In the genomic region with DNA sequence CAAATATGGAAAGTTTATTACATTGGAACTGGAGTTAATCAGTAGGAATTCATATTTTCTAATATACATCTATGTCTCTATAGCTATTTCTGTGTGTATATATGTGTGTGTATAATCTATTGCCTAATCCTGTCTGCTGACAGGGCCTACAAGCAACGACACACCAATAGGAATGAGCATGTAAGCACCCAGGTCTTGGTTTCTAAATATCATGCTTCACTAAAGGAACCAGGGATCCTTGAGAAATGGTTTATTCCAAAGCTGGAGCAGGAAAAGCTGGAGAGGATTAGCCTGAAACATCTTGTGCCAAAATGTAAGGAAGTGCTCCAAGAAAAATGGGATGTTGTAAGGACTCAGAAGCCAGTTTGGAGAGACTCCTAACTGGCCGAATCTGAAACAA, we compare ENCODE assay signal across 15 cellular contexts. TPM values are rescaled to one million over a fixed set of nuclear protein-coding genes. Genes with fewer than 3 reads are reported as not detected.
DNase-seq lines count a peak whose midpoint lies in the region; ATAC-seq and TF ChIP-seq lines count a peak whose summit lies in the region.
"Had no signal": no experiment of that assay in that cellular context is flagged by ENCODE, and none has a peak within 500 bp of the region (broad histone marks: within the 10 kb centered on the region; RNA-seq: fewer than 3 reads in every experiment).

No MANE protein-coding gene starts in this region.

- H3K4ac ChIP-seq in mesenchymal stem cell (ENCODE audit: low read depth in 1 of 2, low read length in 2 of 2): no peak overlapping the region

- H3K18ac ChIP-seq in mesenchymal stem cell (ENCODE audit: low read depth in 1 of 2, low read length in 2 of 2): no peak overlapping the region

- H3K27ac ChIP-seq in epithelial cell of prostate (peak overlapping the region; percentile 83), mesenchymal stem cell (ENCODE audit: low read length, poor library complexity, severe bottlenecking) (no peak overlapping the region), vagina (peak overlapping the region; percentile 98)
- H3K27ac ChIP-seq: KMS-11 had no signal

- no peak overlapping the region for H4K8ac ChIP-seq in mesenchymal stem cell (ENCODE audit: low read length)

- H3K9ac ChIP-seq in mesenchymal stem cell (ENCODE audit: low read length): peak overlapping the region; percentile 58
- H3K9ac ChIP-seq: KMS-11 had no signal

- no peaks in the 10 kb centered on the region for H3K27me3 ChIP-seq in mesenchymal stem cell (ENCODE audit: control insufficient read depth in 1 of 2, insufficient read depth in 1 of 2, low read length in 2 of 2)
- no peaks in the 10 kb centered on the region for H3K27me3 ChIP-seq in vagina

- H3K9me3 ChIP-seq in mesenchymal stem cell (ENCODE audit: control insufficient read depth, low read length): peaks cover 6% of the 10 kb centered on the region
- H3K9me3 ChIP-seq in vagina: no peaks in the 10 kb centered on the region

- peak; percentile 22 for ATAC-seq in Right ventricle myocardium inferior
- no peak for ATAC-seq in HG03469 (IDR thresholded peaks at IDR 0.05; ENCODE audit: unreplicated experiment)
- ATAC-seq: activated CD4-positive, alpha-beta T cell treated with anti-CD3 and anti-CD28 coated beads for 36 hours; naive thymus-derived CD8-positive, alpha-beta T cell had no signal

- no peak overlapping the region for H2BK12ac ChIP-seq in mesenchymal stem cell (ENCODE audit: low read length in 2 of 2)

- H3K23ac ChIP-seq in mesenchymal stem cell (ENCODE audit: low read length in 2 of 2): no peak overlapping the region

- no peak overlapping the region for H3K4me2 ChIP-seq in mesenchymal stem cell (ENCODE audit: low read length, poor library complexity, severe bottlenecking)

- H2BK15ac ChIP-seq in mesenchymal stem cell (ENCODE audit: low read depth, poor library complexity, severe bottlenecking): no peak overlapping the region

- no peak for TF ChIP-seq POLR2A in vagina (IDR thresholded peaks at IDR 0.05)

- H3K36me3 ChIP-seq in mesenchymal stem cell (ENCODE audit: control insufficient read depth in 1 of 2, insufficient read depth in 2 of 2, low read depth in 1 of 2, low read length in 2 of 2) (no peaks in the 10 kb centered on the region), vagina (no peaks in the 10 kb centered on the region)

- H2BK5ac ChIP-seq in mesenchymal stem cell (ENCODE audit: low read depth, low read length, poor library complexity, severe bottlenecking): no peak overlapping the region

- no peak for DNase-seq in Right ventricle myocardium inferior (ENCODE audit: missing footprints)
- DNase-seq in cardiac septum (ENCODE audit: low spot score): no peak
- DNase-seq in epithelial cell of prostate (ENCODE audit: low read depth, low spot score): no peak
- DNase-seq in mesenchymal stem cell: peak; percentile 47
- no peak for DNase-seq in vagina (ENCODE audit: extremely low spot score in 2 of 2)
- no peak for DNase-seq in NCI-H446 treated with DMSO at 0.1 percent for 48 hours (lab: John Stamatoyannopoulos, UW)
- DNase-seq in cortex of kidney (lab: John Stamatoyannopoulos, UW): no peak
- DNase-seq: activated CD4-positive, alpha-beta T cell treated with anti-CD3 and anti-CD28 coated beads for 36 hours; activated effector memory CD4-positive, alpha-beta T cell treated with Interleukin-2 at 50 U/mL for 16 hours; foreskin melanocyte; naive thymus-derived CD8-positive, alpha-beta T cell; NCI-H2029; NCI-H82 had no signal

- no peak overlapping the region for H3K14ac ChIP-seq in mesenchymal stem cell (ENCODE audit: low read length in 2 of 2)

- H3K4me1 ChIP-seq in mesenchymal stem cell (ENCODE audit: control insufficient read depth, insufficient read depth, low read depth, low read length) (peaks cover 13% of the 10 kb centered on the region), vagina (peaks cover 75% of the 10 kb centered on the region)

- peak overlapping the region; percentile 29 for H2BK120ac ChIP-seq in mesenchymal stem cell (ENCODE audit: low read depth, low read length)

- no peak overlapping the region for H2AFZ ChIP-seq in mesenchymal stem cell (ENCODE audit: low read depth, low read length)

- H4K91ac ChIP-seq in mesenchymal stem cell (ENCODE audit: low read length): no peak overlapping the region

- peak overlapping the region; percentile 65 for H2AK5ac ChIP-seq in mesenchymal stem cell (ENCODE audit: low read length, severe bottlenecking)

- H3K4me3 ChIP-seq in mesenchymal stem cell (ENCODE audit: insufficient read depth in 1 of 2, low read depth in 1 of 2, low read length in 2 of 2) (no peak overlapping the region), vagina (no peak overlapping the region)

- intact Hi-C loops in Right ventricle myocardium inferior (cut with DNase I): no loop called here
- intact Hi-C loops in cardiac septum (cut with DNase I): loop anchor here (5.0 kb wide), 1 partner anchor 38 kb away; no protein-coding TSS in a partner anchor
- intact Hi-C loops in vagina (cut with DNase I): no loop called here

- TF ChIP-seq CTCF in vagina (IDR thresholded peaks at IDR 0.05): no peak

- H3K79me1 ChIP-seq in mesenchymal stem cell (replicated peaks; ENCODE audit: low read length, poor library complexity, severe bottlenecking): no peaks in the 10 kb centered on the region

- 100% methylated on average over 1 of the region's 2 CpGs for WGBS in mesenchymal stem cell

RNA-seq across cellular contexts. Expression of a gene that starts 29.3 kb away (rescaled TPM):
- total RNA-seq in Right ventricle myocardium inferior: 265 TPM
- total RNA-seq in cardiac septum: 129 TPM
- 172 TPM for polyA plus RNA-seq in mesenchymal stem cell (2013, experiment 1 of 2)
- 175 TPM for polyA plus RNA-seq in mesenchymal stem cell (2013, experiment 2 of 2)
- total RNA-seq in vagina: 417 TPM

RNA-seq across cellular contexts. Expression of a gene that starts 48.3 kb away (rescaled TPM):
- total RNA-seq in Right ventricle myocardium inferior (65.0 TPM), cardiac septum (75.2 TPM), vagina (39.3 TPM)
- 123 TPM for polyA plus RNA-seq in mesenchymal stem cell (2013, experiment 1 of 2)
- polyA plus RNA-seq in mesenchymal stem cell (2013, experiment 2 of 2): 118 TPM
